Comparison of ENCODE assay signal across 8 cellular contexts in genomic region chr12:6827982-6828670, GRCh38. TPM values are rescaled to one million over a fixed set of nuclear protein-coding genes. Genes with fewer than 3 reads are reported as not detected.
DNase-seq lines count a peak whose midpoint lies in the region; ATAC-seq and TF ChIP-seq lines count a peak whose summit lies in the region.

A gene with protein sequence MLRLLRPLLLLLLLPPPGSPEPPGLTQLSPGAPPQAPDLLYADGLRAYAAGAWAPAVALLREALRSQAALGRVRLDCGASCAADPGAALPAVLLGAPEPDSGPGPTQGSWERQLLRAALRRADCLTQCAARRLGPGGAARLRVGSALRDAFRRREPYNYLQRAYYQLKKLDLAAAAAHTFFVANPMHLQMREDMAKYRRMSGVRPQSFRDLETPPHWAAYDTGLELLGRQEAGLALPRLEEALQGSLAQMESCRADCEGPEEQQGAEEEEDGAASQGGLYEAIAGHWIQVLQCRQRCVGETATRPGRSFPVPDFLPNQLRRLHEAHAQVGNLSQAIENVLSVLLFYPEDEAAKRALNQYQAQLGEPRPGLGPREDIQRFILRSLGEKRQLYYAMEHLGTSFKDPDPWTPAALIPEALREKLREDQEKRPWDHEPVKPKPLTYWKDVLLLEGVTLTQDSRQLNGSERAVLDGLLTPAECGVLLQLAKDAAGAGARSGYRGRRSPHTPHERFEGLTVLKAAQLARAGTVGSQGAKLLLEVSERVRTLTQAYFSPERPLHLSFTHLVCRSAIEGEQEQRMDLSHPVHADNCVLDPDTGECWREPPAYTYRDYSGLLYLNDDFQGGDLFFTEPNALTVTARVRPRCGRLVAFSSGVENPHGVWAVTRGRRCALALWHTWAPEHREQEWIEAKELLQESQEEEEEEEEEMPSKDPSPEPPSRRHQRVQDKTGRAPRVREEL (plus strand): TSS chr12:6828407. CDS start chr12:6828441, 34 bp downstream.

- H3K4me3 Mint-ChIP-seq in naive B cell: peak within 1 kb of the TSS; percentile 75 to 94 (median 90)

- H3K9me3 Mint-ChIP-seq in naive B cell: no peaks in the 10 kb centered on the region

- H3K4me3 ChIP-seq in Jurkat, Clone E6-1 (ENCODE audit: low read length): peak within 1 kb of the TSS; percentile 79
- peak within 1 kb of the TSS; percentile 90 for H3K4me3 ChIP-seq in fibroblast of mammary gland (ENCODE audit: control insufficient read depth, low read depth, low read length)

- peak within 1 kb of the TSS; percentile 74 for H3K27ac ChIP-seq in VCaP

- H3K36me3 Mint-ChIP-seq in naive B cell: peaks cover 0 to 21% of the 10 kb centered on the region in 2 donors

- peaks cover 66 to 91% (median 91%) of the 10 kb centered on the region in 3 donors for H3K27me3 Mint-ChIP-seq in naive B cell

- peak; percentile 79 for DNase-seq in DMS53 (lab: John Stamatoyannopoulos, UW)
- DNase-seq in Jurkat, Clone E6-1 (ENCODE audit: low read depth, low spot score): no peak
- peak; percentile 63 for DNase-seq in fibroblast of mammary gland (ENCODE audit: low read depth)
- no peak for DNase-seq in naive B cell
- no peak for DNase-seq in Kasumi-1 (lab: John Stamatoyannopoulos, UW)

- ATAC-seq in naive B cell (ENCODE audit: low read depth in 2 of 2) (peak; percentile 32 to 45), GM21447 (IDR thresholded peaks at IDR 0.05; ENCODE audit: unreplicated experiment) (no peak), HG03135 (IDR thresholded peaks at IDR 0.05; ENCODE audit: unreplicated experiment) (no peak)

- peaks cover 20 to 34% (median 32%) of the 10 kb centered on the region in 3 donors for H3K4me1 Mint-ChIP-seq in naive B cell

- peak within 1 kb of the TSS in 3 of 6 donors; percentile 44 to 79 (median 52) for H3K27ac Mint-ChIP-seq in naive B cell

- peak; percentile 61 for TF ChIP-seq CTCF in VCaP (conservative IDR thresholded peaks at IDR 0.05)
- no peak for TF ChIP-seq CTCF in fibroblast of mammary gland (conservative IDR thresholded peaks at IDR 0.05; ENCODE audit: control insufficient read depth, insufficient read depth, low read depth, low read length)

RNA-seq across cellular contexts. Expression of the gene that starts here (rescaled TPM):
- polyA plus RNA-seq in Jurkat, Clone E6-1 (2012; ENCODE audit: insufficient read depth, insufficient read length): 7.4 TPM
- polyA plus RNA-seq in naive B cell (ENCODE audit: low read depth in 6 of 6): not detected

Comparison
In these comparisons a context has a peak if more than half of its experiments do, and no peak if none do; other contexts are left out.
1. Peak in ATAC-seq in naive B cell; RNA of the gene not detected or under 1 TPM.
2. DNase-seq: peak in DMS53 (single experiment) and fibroblast of mammary gland (single experiment); none in Jurkat, Clone E6-1 (single experiment), naive B cell (single experiment) and Kasumi-1 (0 of 2).